ENCODE assay signal across 25 cellular contexts in the genomic region with DNA sequence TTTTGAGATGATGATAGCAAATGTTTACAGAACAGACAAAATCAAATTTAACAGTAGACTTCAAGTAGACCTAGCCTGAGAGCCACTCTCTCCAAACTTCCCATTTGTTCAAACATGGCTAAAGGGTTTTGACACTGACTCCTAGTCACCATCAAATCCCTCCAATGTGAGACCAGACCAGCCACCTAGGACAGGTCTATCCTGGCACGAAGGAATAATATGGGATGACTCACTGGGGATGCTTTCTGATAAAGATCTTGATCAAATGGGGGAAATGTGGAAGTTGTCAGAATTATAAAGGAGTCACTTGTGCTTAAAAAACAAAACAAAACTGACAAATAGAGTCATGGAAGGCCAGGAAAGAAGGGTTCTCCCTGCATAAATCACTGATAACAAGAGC.
"Had no signal": no experiment of that assay in that cellular context is flagged by ENCODE, and none has a peak within 500 bp of the region (broad histone marks: within the 10 kb centered on the region; RNA-seq: fewer than 3 reads in every experiment).

No MANE protein-coding gene starts in this region.

- H3K27me3 Mint-ChIP-seq: progenitor cell of endocrine pancreas; stimulated activated naive B cell treated with anti-CD40 and anti-IgM and Interleukin-4, amounts not matched to agents 10 μg/mL and 1 μg/mL and 100 μg/mL, for 72 hours had no signal

- H3K4me1 ChIP-seq: left lung, lower lobe of right lung, right atrium auricular region, stomach, testis, thyroid gland, upper lobe of left lung, vagina had no signal

- H3K27ac Mint-ChIP-seq: immature natural killer cell; natural killer cell treated with Interleukin-12 subunit alpha and Interleukin-12 subunit beta and Interleukin-15 and Interleukin-18, amount 100 ng/mL, for 72 hours; progenitor cell of endocrine pancreas; stimulated activated naive B cell treated with anti-CD40 and anti-IgM and Interleukin-4, amounts not matched to agents 10 μg/mL and 1 μg/mL and 100 μg/mL, for 72 hours had no signal

- H3K36me3 ChIP-seq: left lung, lower lobe of right lung, ovary, right atrium auricular region, right lobe of liver, stomach, thyroid gland, transverse colon, upper lobe of left lung, vagina had no signal

- H3K27me3 ChIP-seq: left lung, ovary, right atrium auricular region, right lobe of liver, stomach, testis, thyroid gland, transverse colon, upper lobe of left lung, vagina had no signal

- H3K4me3 ChIP-seq: left lung, lower lobe of right lung, mucosa of descending colon, ovary, right atrium auricular region, right lobe of liver, smooth muscle cell, stomach, testis, thyroid gland, transverse colon, upper lobe of left lung, vagina had no signal

- H3K9me3 ChIP-seq: testis, thyroid gland had no signal

- H3K4me1 Mint-ChIP-seq: immature natural killer cell; naive thymus-derived CD4-positive, alpha-beta T cell; stimulated activated naive B cell treated with anti-CD40 and anti-IgM and Interleukin-4, amounts not matched to agents 10 μg/mL and 1 μg/mL and 100 μg/mL, for 72 hours had no signal

- H3K4me2 ChIP-seq: smooth muscle cell had no signal

- DNase-seq: immature natural killer cell; kidney; left colon; left lung; lower lobe of right lung; mesendoderm; midbrain; mucosa of descending colon; naive thymus-derived CD4-positive, alpha-beta T cell; ovary; right lobe of liver; stimulated activated CD4-positive, alpha-beta T cell treated with anti-CD3 and anti-CD28 coated beads, Interleukin-2, amount 100 ng/mL, for 24 hours; stimulated activated CD4-positive, alpha-beta T cell treated with anti-CD3 and anti-CD28 coated beads, Interleukin-4, amount 100 ng/mL, for 1 hour; stimulated activated naive B cell treated with anti-CD40 and anti-IgM and Interleukin-4, amounts not matched to agents 10 μg/mL and 1 μg/mL and 100 μg/mL, for 72 hours; stimulated activated naive CD8-positive, alpha-beta T cell treated with anti-CD3 and anti-CD28 coated beads, Interleukin-15, Interleukin-2, amounts not matched to agents 100 U/mL and 50 U/mL, for 24 hours; stomach; testis; thyroid gland; transverse colon; upper lobe of left lung had no signal

- H3K27ac ChIP-seq: left lung, lower lobe of right lung, ovary, right atrium auricular region, right lobe of liver, stomach, testis, thyroid gland, transverse colon, upper lobe of left lung, vagina had no signal

- H3K4me3 Mint-ChIP-seq: immature natural killer cell; naive thymus-derived CD4-positive, alpha-beta T cell; natural killer cell treated with Interleukin-12 subunit alpha and Interleukin-12 subunit beta and Interleukin-15 and Interleukin-18, amount 100 ng/mL, for 72 hours; stimulated activated naive B cell treated with anti-CD40 and anti-IgM and Interleukin-4, amounts not matched to agents 10 μg/mL and 1 μg/mL and 100 μg/mL, for 72 hours had no signal

- ATAC-seq: left lung; lower lobe of right lung; mucosa of descending colon; naive thymus-derived CD4-positive, alpha-beta T cell; natural killer cell treated with Interleukin-12 subunit alpha and Interleukin-12 subunit beta and Interleukin-15 and Interleukin-18, amount 100 ng/mL, for 72 hours; right lobe of liver; stimulated activated naive B cell treated with anti-CD40 and anti-IgM and Interleukin-4, amounts not matched to agents 10 μg/mL and 1 μg/mL and 100 μg/mL, for 72 hours; stimulated activated naive CD8-positive, alpha-beta T cell treated with anti-CD3 and anti-CD28 coated beads, Interleukin-15, Interleukin-2, amounts not matched to agents 100 U/mL and 50 U/mL, for 24 hours had no signal
